In the genomic region with DNA sequence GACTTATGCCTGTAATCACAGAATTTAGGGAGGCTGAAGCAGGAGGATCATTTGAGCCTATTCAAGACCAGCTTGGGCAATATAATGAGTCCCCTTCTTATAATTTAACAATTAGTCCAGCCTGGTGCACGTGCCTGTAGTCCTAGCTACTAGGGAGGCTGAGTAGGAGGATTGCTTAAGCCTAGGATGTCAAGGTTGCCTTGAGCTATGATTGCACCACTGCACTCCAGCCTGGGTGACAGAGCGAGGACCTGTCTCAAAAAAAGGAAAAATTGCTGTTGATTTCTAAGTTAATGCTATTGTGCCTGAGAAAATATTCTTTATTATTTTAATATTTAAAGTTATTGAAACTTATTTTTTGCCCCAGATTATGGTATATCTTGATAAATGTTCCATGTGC, we compare ENCODE assay signal across 27 cellular contexts.
"Had no signal": no experiment of that assay in that cellular context is flagged by ENCODE, and none has a peak within 500 bp of the region (broad histone marks: within the 10 kb centered on the region; RNA-seq: fewer than 3 reads in every experiment).

No MANE protein-coding gene starts in this region.

- H3K36me3 ChIP-seq: neutrophil, pancreas, prostate gland, right lobe of liver, sigmoid colon, suprapubic skin, tibial artery, transverse colon, upper lobe of left lung, uterus had no signal

- H3K9me3 ChIP-seq: neutrophil, pancreas, prostate gland, right lobe of liver, sigmoid colon, suprapubic skin, testis, tibial artery, transverse colon, upper lobe of left lung, uterus had no signal

- DNase-seq: naive B cell; naive thymus-derived CD8-positive, alpha-beta T cell; nephron progenitor cell; nucleus accumbens; pancreas; right cardiac atrium; right lobe of liver; sigmoid colon; small intestine; stimulated activated CD4-positive, alpha-beta T cell treated with anti-CD3 and anti-CD28 coated beads, Interleukin-15, amount 100 ng/mL, for 24 hours; stimulated activated CD4-positive, alpha-beta T cell treated with anti-CD3 and anti-CD28 coated beads, Interleukin-4, amount 100 ng/mL, for 1 hour; stimulated activated CD4-positive, alpha-beta T cell treated with anti-CD3 and anti-CD28 coated beads, Interleukin-4, amount 100 ng/mL, for 4 hours; stimulated activated CD8-positive, alpha-beta memory T cell treated with anti-CD3 and anti-CD28 coated beads, Interleukin-4, amount 100 ng/mL, for 48 hours; stimulated activated naive CD4-positive, alpha-beta T cell; stimulated activated naive CD8-positive, alpha-beta T cell treated with anti-CD3 and anti-CD28 coated beads, Interleukin-15, amount 100 ng/mL, for 72 hours; stimulated activated naive CD8-positive, alpha-beta T cell treated with anti-CD3 and anti-CD28 coated beads, Interleukin-15, Interleukin-2, amounts not matched to agents 100 U/mL and 50 U/mL, for 24 hours; substantia nigra; testis; tibial artery; transverse colon; upper lobe of left lung; uterus had no signal

- H3K27me3 ChIP-seq: neutrophil, right lobe of liver, sigmoid colon, suprapubic skin, testis, tibial artery, transverse colon, upper lobe of left lung, uterus had no signal

- ATAC-seq: naive thymus-derived CD8-positive, alpha-beta T cell; natural killer cell treated with Interleukin-12 subunit alpha and Interleukin-12 subunit beta and Interleukin-15 and Interleukin-18, amount 100 ng/mL, for 72 hours; pancreas; right cardiac atrium; right lobe of liver; stimulated activated memory B cell treated with anti-CD40 and anti-IgM and Interleukin-4, amounts not matched to agents 10 μg/mL and 1 μg/mL and 100 μg/mL, for 72 hours; stimulated activated naive CD8-positive, alpha-beta T cell treated with anti-CD3 and anti-CD28 coated beads, Interleukin-15, amount 100 ng/mL, for 72 hours; stimulated activated naive CD8-positive, alpha-beta T cell treated with anti-CD3 and anti-CD28 coated beads, Interleukin-15, Interleukin-2, amounts not matched to agents 100 U/mL and 50 U/mL, for 24 hours had no signal

- H3K27ac ChIP-seq: neutrophil, pancreas, prostate gland, right lobe of liver, sigmoid colon, suprapubic skin, testis, tibial artery, transverse colon, upper lobe of left lung, uterus had no signal

- H3K4me3 ChIP-seq: pancreas, prostate gland, right lobe of liver, sigmoid colon, suprapubic skin, testis, tibial artery, transverse colon, upper lobe of left lung, uterus had no signal

- H3K4me1 ChIP-seq: pancreas, prostate gland, right lobe of liver, testis, transverse colon, upper lobe of left lung, uterus had no signal
